1 cellular context compared by ENCODE assay signal in genomic region chr1:31617917-31618746, GRCh38.
A peak's percentile ranks its signal among the peaks of the same experiment; 100 is the strongest.
TF ChIP-seq lines count a peak whose summit lies in the region.

No MANE protein-coding gene starts in this region.

TF ChIP-seq in WTC11, 78 proteins besides CTCF, POLR2A, EP300 and RAD21 (continued from another document):
- no peak for TF ChIP-seq AFF4 (CRISPR knock-in tag; IDR thresholded peaks at IDR 0.05; ENCODE audit: borderline replicate concordance)
- TF ChIP-seq MAX (CRISPR knock-in tag; IDR thresholded peaks at IDR 0.05), result no peak
- no peak for TF ChIP-seq SOX15 (CRISPR knock-in tag; IDR thresholded peaks at IDR 0.05)
- TF ChIP-seq ESRRA (CRISPR knock-in tag; IDR thresholded peaks at IDR 0.05; ENCODE audit: borderline replicate concordance), result 0 out of 2 replicates have a peak, but pooled peaks have one; percentile 41
- peak; percentile 47; the same call in 1 of the 2 replicates for TF ChIP-seq ZNF423 (CRISPR knock-in tag; IDR thresholded peaks at IDR 0.05)
- TF ChIP-seq IRF1 (CRISPR knock-in tag; IDR thresholded peaks at IDR 0.05), result no peak
- TF ChIP-seq ATF1 (CRISPR knock-in tag; IDR thresholded peaks at IDR 0.05), result no peak
- no peak for TF ChIP-seq ZNF232 (CRISPR knock-in tag; IDR thresholded peaks at IDR 0.05)
- TF ChIP-seq USF1 (CRISPR knock-in tag; IDR thresholded peaks at IDR 0.05), result no peak
- no peak for TF ChIP-seq OVOL2 (CRISPR knock-in tag; IDR thresholded peaks at IDR 0.05; ENCODE audit: borderline replicate concordance)
- TF ChIP-seq FOXK1 (CRISPR knock-in tag; IDR thresholded peaks at IDR 0.05), result no peak
